In the genomic region with DNA sequence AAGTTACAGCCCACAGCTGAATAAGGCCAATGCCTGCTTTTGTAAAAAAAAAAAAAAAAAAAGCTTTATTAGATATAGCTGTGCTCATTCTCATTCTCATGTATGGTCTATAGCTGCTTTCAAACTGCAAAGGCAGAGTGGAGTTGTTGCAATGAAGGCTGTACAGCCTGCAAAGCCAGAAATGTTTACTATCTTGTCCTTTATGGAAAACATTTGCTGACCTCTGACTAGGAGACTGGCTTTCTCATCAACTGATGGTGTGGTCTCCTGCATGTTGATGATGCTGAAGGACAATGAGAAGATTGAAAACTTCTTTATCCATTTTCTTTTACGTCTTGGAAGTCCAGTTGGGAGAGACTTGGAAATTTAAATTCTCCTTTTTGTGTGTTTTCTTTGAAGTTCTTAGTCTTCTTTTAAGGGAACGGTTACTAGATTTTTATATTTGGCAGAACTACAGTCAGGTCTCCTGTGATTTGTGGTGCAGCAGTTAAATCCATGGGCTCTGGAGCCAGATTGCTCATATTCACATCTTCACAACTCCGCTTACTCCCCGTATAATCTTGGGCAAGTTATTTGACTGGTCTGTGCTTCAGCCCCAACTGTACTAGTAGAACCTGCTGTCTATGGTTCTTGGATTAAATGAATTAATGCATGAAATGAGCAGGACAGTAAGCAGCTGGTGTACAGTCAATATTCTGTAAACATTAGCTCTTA, we compare ENCODE assay signal across 18 cellular contexts. TPM values are rescaled to one million over a fixed set of nuclear protein-coding genes. Genes with fewer than 3 reads are reported as not detected.
DNase-seq lines count a peak whose midpoint lies in the region; ATAC-seq and TF ChIP-seq lines count a peak whose summit lies in the region.
"Had no signal": no experiment of that assay in that cellular context is flagged by ENCODE, and none has a peak within 500 bp of the region (broad histone marks: within the 10 kb centered on the region; RNA-seq: fewer than 3 reads in every experiment).

No MANE protein-coding gene starts in this region.

- no peaks in the 10 kb centered on the region for H3K9me3 Mint-ChIP-seq in activated CD8-positive, alpha-beta T cell treated with anti-CD3 and anti-CD28 coated beads for 36 hours
- H3K9me3 Mint-ChIP-seq: CD8-positive, alpha-beta T cell; GM23338 had no signal

- H3K27ac Mint-ChIP-seq in activated CD8-positive, alpha-beta T cell treated with anti-CD3 and anti-CD28 coated beads for 36 hours, result no peak overlapping the region
- H3K27ac Mint-ChIP-seq: B cell; CD8-positive, alpha-beta T cell; GM23338 had no signal

- H3K4me3 Mint-ChIP-seq in activated CD8-positive, alpha-beta T cell treated with anti-CD3 and anti-CD28 coated beads for 36 hours, result no peak overlapping the region
- H3K4me3 Mint-ChIP-seq: B cell; CD8-positive, alpha-beta T cell; GM23338 had no signal

- no peaks in the 10 kb centered on the region for H3K4me1 Mint-ChIP-seq in activated CD8-positive, alpha-beta T cell treated with anti-CD3 and anti-CD28 coated beads for 36 hours (ENCODE audit: low read depth)
- H3K4me1 Mint-ChIP-seq: B cell, GM23338 had no signal

- DNase-seq in A673 (ENCODE audit: low spot score) (no peak), amniotic epithelial cell (ENCODE audit: low read depth) (peak; percentile 49), fibroblast of villous mesenchyme (ENCODE audit: low read depth) (peak; percentile 83), osteoblast (ENCODE audit: insufficient read length, low spot score, missing footprints) (no peak), NCI-H524 treated with DMSO at 0.1 percent for 48 hours (lab: John Stamatoyannopoulos, UW) (no peak), gastrocnemius medialis (no peak)
- no peak for DNase-seq in activated CD8-positive, alpha-beta T cell treated with anti-CD3 and anti-CD28 coated beads for 36 hours
- DNase-seq: 8988T; Calu3; CD8-positive, alpha-beta T cell; DMS79 treated with DMSO at 0.1 percent for 48 hours; GF-D8; HCEC 1CT had no signal

- no peaks in the 10 kb centered on the region for H3K9me3 ChIP-seq in A673 (ENCODE audit: low read depth, low read length, poor library complexity, severe bottlenecking)
- no peaks in the 10 kb centered on the region for H3K9me3 ChIP-seq in osteoblast (ENCODE audit: low read depth, low read length)
- no peaks in the 10 kb centered on the region for H3K9me3 ChIP-seq in gastrocnemius medialis
- H3K9me3 ChIP-seq: BLaER1 treated with 17β-estradiol and CSF1 and Interleukin-3, amounts not matched to agents 10 nM and 100 nM had no signal

- no peaks in the 10 kb centered on the region for H3K79me2 ChIP-seq in osteoblast (ENCODE audit: insufficient read depth, low read length)

- H3K27me3 Mint-ChIP-seq in activated CD8-positive, alpha-beta T cell treated with anti-CD3 and anti-CD28 coated beads for 36 hours, result peaks cover 3% of the 10 kb centered on the region
- H3K27me3 Mint-ChIP-seq: B cell had no signal

- CTCF ChIA-PET in A673 (lab: Charles Lee), result interaction anchor here (0.6 kb wide), 2 partner anchors 12 to 324 kb away, joined by 3 to 4 read pairs; no protein-coding TSS in a partner anchor
- CTCF ChIA-PET in activated CD8-positive, alpha-beta T cell treated with anti-CD3 and anti-CD28 coated beads for 36 hours (lab: Charles Lee), result interaction anchor here (1.0 kb wide), 1 partner anchor 11 kb away, joined by 3 read pairs; no protein-coding TSS in a partner anchor

- H3K36me3 ChIP-seq in A673 (ENCODE audit: insufficient read depth, low read length, poor library complexity, severe bottlenecking) (no peaks in the 10 kb centered on the region), osteoblast (ENCODE audit: insufficient read depth, low read length) (no peaks in the 10 kb centered on the region), gastrocnemius medialis (no peaks in the 10 kb centered on the region)
- H3K36me3 ChIP-seq: BLaER1 treated with 17β-estradiol and CSF1 and Interleukin-3, amounts not matched to agents 10 nM and 100 nM had no signal

- peak overlapping the region; percentile 3 for H3K4me2 ChIP-seq in osteoblast (ENCODE audit: insufficient read depth, low read length)
- H3K4me2 ChIP-seq: BLaER1 treated with 17β-estradiol and CSF1 and Interleukin-3, amounts not matched to agents 10 nM and 100 nM; GM23338 had no signal

- TF ChIP-seq CTCF in A673 (conservative IDR thresholded peaks at IDR 0.05; ENCODE audit: low read depth, low read length) (no peak), fibroblast of villous mesenchyme (IDR thresholded peaks at IDR 0.05; ENCODE audit: insufficient read depth, low read depth, low read length) (no peak), osteoblast (IDR thresholded peaks at IDR 0.05; ENCODE audit: extremely low read depth, low read depth, low read length) (no peak), gastrocnemius medialis (IDR thresholded peaks at IDR 0.05 in 4 of 5, conservative IDR thresholded peaks at IDR 0.05 in 1 of 5) (no peak)
- TF ChIP-seq CTCF in activated CD8-positive, alpha-beta T cell treated with anti-CD3 and anti-CD28 coated beads for 36 hours (IDR thresholded peaks at IDR 0.05), result no peak

- BruUV-seq in A673 (replicated peaks; lab: Mats Ljungman, UMichigan), result TSS peak; percentile 19

- H3K4me1 ChIP-seq in A673 (ENCODE audit: insufficient read depth, low read length, poor library complexity, severe bottlenecking) (peaks cover 4% of the 10 kb centered on the region), osteoblast (ENCODE audit: insufficient read depth, low read length) (peaks cover 31% of the 10 kb centered on the region), gastrocnemius medialis (no peaks in the 10 kb centered on the region)
- H3K4me1 ChIP-seq: BLaER1 treated with 17β-estradiol and CSF1 and Interleukin-3, amounts not matched to agents 10 nM and 100 nM had no signal

- ATAC-seq in activated CD8-positive, alpha-beta T cell treated with anti-CD3 and anti-CD28 coated beads for 36 hours, result no peak
- no peak for ATAC-seq in gastrocnemius medialis
- ATAC-seq in HG03442 (IDR thresholded peaks at IDR 0.05; ENCODE audit: unreplicated experiment), result no peak
- ATAC-seq: CD8-positive, alpha-beta T cell; GM23338 had no signal

- no peak overlapping the region for H3K27ac ChIP-seq in A673 (ENCODE audit: low read depth, low read length, poor library complexity, severe bottlenecking)
- no peak overlapping the region for H3K27ac ChIP-seq in osteoblast (ENCODE audit: low read depth, low read length)
- no peak overlapping the region for H3K27ac ChIP-seq in gastrocnemius medialis
- H3K27ac ChIP-seq: BLaER1 treated with 17β-estradiol and CSF1 and Interleukin-3, amounts not matched to agents 10 nM and 100 nM; HL-60 had no signal

- no peaks in the 10 kb centered on the region for H3K36me3 Mint-ChIP-seq in activated CD8-positive, alpha-beta T cell treated with anti-CD3 and anti-CD28 coated beads for 36 hours (ENCODE audit: low read depth)
- H3K36me3 Mint-ChIP-seq: CD8-positive, alpha-beta T cell had no signal

- no peak overlapping the region for H2AFZ ChIP-seq in osteoblast (ENCODE audit: low read length)
- H2AFZ ChIP-seq: GM23338 had no signal

- no peak overlapping the region for H3K4me3 ChIP-seq in A673 (ENCODE audit: low read depth, low read length, poor library complexity, severe bottlenecking)
- H3K4me3 ChIP-seq in fibroblast of villous mesenchyme (ENCODE audit: low read depth, low read length), result no peak overlapping the region
- H3K4me3 ChIP-seq in osteoblast (ENCODE audit: insufficient read depth, low read length), result no peak overlapping the region
- no peak overlapping the region for H3K4me3 ChIP-seq in gastrocnemius medialis
- H3K4me3 ChIP-seq: BLaER1 treated with 17β-estradiol and CSF1 and Interleukin-3, amounts not matched to agents 10 nM and 100 nM; GM23338 had no signal

- intact Hi-C loops in A673 (cut with micrococcal nuclease; ENCODE audit: unreplicated experiment), result no loop called here
- intact Hi-C loops in activated CD8-positive, alpha-beta T cell treated with anti-CD3 and anti-CD28 coated beads for 36 hours (cut with micrococcal nuclease), result no loop called here
- intact Hi-C loops in gastrocnemius medialis (cut with DNase I; ENCODE audit: low total_unique reads), result no loop called here

- POLR2A ChIA-PET in A673 (lab: Charles Lee; ENCODE audit: low non-redundant PET), result no interaction called here
- POLR2A ChIA-PET in activated CD8-positive, alpha-beta T cell treated with anti-CD3 and anti-CD28 coated beads for 36 hours (lab: Charles Lee), result no interaction called here

- in situ Hi-C loops in gastrocnemius medialis (cut with MboI; ENCODE audit: low sequenced_read_pairs in 4 of 4), result loop anchor here in 3 of 4 donors (25.0 kb wide), 2 partner anchors 240 to 715 kb away; a partner anchor contains a TSS

- H3K27me3 ChIP-seq in A673 (replicated peaks; ENCODE audit: insufficient read depth, low read depth, low read length, poor library complexity) (no peaks in the 10 kb centered on the region), osteoblast (ENCODE audit: insufficient read depth, low read length) (no peaks in the 10 kb centered on the region), gastrocnemius medialis (no peaks in the 10 kb centered on the region)
- H3K27me3 ChIP-seq: BLaER1 treated with 17β-estradiol and CSF1 and Interleukin-3, amounts not matched to agents 10 nM and 100 nM had no signal

- no peaks in the 10 kb centered on the region for H4K20me1 ChIP-seq in osteoblast (ENCODE audit: insufficient read depth, low read length)
- H4K20me1 ChIP-seq: BLaER1 treated with 17β-estradiol and CSF1 and Interleukin-3, amounts not matched to agents 10 nM and 100 nM had no signal

- no peak for TF ChIP-seq POLR2A in gastrocnemius medialis (IDR thresholded peaks at IDR 0.05)

RNA-seq across cellular contexts. Expression of a gene that starts 39.8 kb away (rescaled TPM):
- total RNA-seq in A673 (2021) (394 and 397 TPM in 2 replicates), fibroblast of villous mesenchyme (126 and 127 TPM in 2 replicates), osteoblast (242 and 272 TPM in 2 replicates), gastrocnemius medialis (1 to 10 TPM in 2 of 4 donors, under 1 TPM in 1, not detected in 1; 0.82 to 4.0 (median 4.0) TPM)
- total RNA-seq in activated CD8-positive, alpha-beta T cell treated with anti-CD3 and anti-CD28 coated beads for 36 hours, result under 1 TPM; 0.18 to 0.47 TPM
- total RNA-seq: Calu3 had no signal

Comparison
In these comparisons a context has a peak if more than half of its experiments do, and no peak if none do; other contexts are left out.
1. DNase-seq: peak in amniotic epithelial cell (single experiment) and fibroblast of villous mesenchyme (single experiment); none in A673 (single experiment), osteoblast (single experiment), NCI-H524 treated with DMSO at 0.1 percent for 48 hours (single experiment), activated CD8-positive, alpha-beta T cell treated with anti-CD3 and anti-CD28 coated beads for 36 hours (single experiment) and gastrocnemius medialis (0 of 2).
2. RNA of a gene that starts 39.8 kb away (total RNA-seq): 394 to 397 TPM in A673, 242 to 272 TPM in osteoblast and 126 to 127 TPM in fibroblast of villous mesenchyme; 0.82 to 4.0 TPM in gastrocnemius medialis and 0.18 to 0.47 TPM in activated CD8-positive, alpha-beta T cell treated with anti-CD3 and anti-CD28 coated beads for 36 hours; every median in the first group is over 10 times any median in the second.